ENCODE assay signal across 11 cellular contexts in genomic region chr7:129741743-129742213, GRCh38.
DNase-seq lines count a peak whose midpoint lies in the region; ATAC-seq and TF ChIP-seq lines count a peak whose summit lies in the region.
"Had no signal": no experiment of that assay in that cellular context is flagged by ENCODE, and none has a peak within 500 bp of the region (broad histone marks: within the 10 kb centered on the region; RNA-seq: fewer than 3 reads in every experiment).

No MANE protein-coding gene starts in this region.

- CTCF ChIA-PET in WTC11 (lab: Charles Lee) = interaction anchor here (1.0 to 4.6 kb wide), 2 partner anchors 22 to 83 kb away, joined by 3 to 26 read pairs; no protein-coding TSS in a partner anchor

- in situ Hi-C loops in gastrocnemius medialis (cut with MboI; ENCODE audit: low sequenced_read_pairs in 4 of 4) = no loop called here

- no peak for ATAC-seq in Right ventricle myocardium superior (ENCODE audit: poor library complexity)
- ATAC-seq in WTC11 = peak; percentile 60
- ATAC-seq in gastrocnemius medialis = peak; percentile 3 to 12
- no peak for ATAC-seq in GM21717 (IDR thresholded peaks at IDR 0.05; ENCODE audit: unreplicated experiment)

- H3K27me3 ChIP-seq in cardiac muscle cell = no peaks in the 10 kb centered on the region
- no peaks in the 10 kb centered on the region for H3K27me3 ChIP-seq in gastrocnemius medialis
- H3K27me3 ChIP-seq: esophagus squamous epithelium had no signal

- H3K27me3 Mint-ChIP-seq in WTC11 (ENCODE audit: low read depth) = no peaks in the 10 kb centered on the region

- H3K9me3 ChIP-seq in cardiac muscle cell (ENCODE audit: low read depth) (no peaks in the 10 kb centered on the region), gastrocnemius medialis (no peaks in the 10 kb centered on the region)
- H3K9me3 ChIP-seq: esophagus squamous epithelium had no signal

- H3K4me1 ChIP-seq in cardiac muscle cell (ENCODE audit: low read depth) = peaks cover 56% of the 10 kb centered on the region
- peaks cover 44 to 48% of the 10 kb centered on the region in 2 donors for H3K4me1 ChIP-seq in gastrocnemius medialis

- no peak overlapping the region for H3K4me3 Mint-ChIP-seq in WTC11

- POLR2A ChIA-PET in WTC11 (lab: Charles Lee) = no interaction called here

- no peak for TF ChIP-seq POLR2A in gastrocnemius medialis (IDR thresholded peaks at IDR 0.05)
- no peak for TF ChIP-seq POLR2A in erythroblast (IDR thresholded peaks at IDR 0.05; ENCODE audit: low read length)

- TF ChIP-seq CTCF in cardiac muscle cell (IDR thresholded peaks at IDR 0.05; ENCODE audit: low read depth, low read length) = no peak
- TF ChIP-seq CTCF in WTC11 (IDR thresholded peaks at IDR 0.05) = no peak
- TF ChIP-seq CTCF in gastrocnemius medialis (IDR thresholded peaks at IDR 0.05 in 4 of 5, conservative IDR thresholded peaks at IDR 0.05 in 1 of 5) = peak in 1 of 5 experiments; percentile 21

- DNase-seq in cardiac muscle cell (ENCODE audit: low read depth in 1 of 2, low spot score in 1 of 2) (no peak), Right ventricle myocardium superior (no peak), NCI-H2171 (lab: John Stamatoyannopoulos, UW) (peak; percentile 85), WTC11 (ENCODE audit: low spot score) (no peak), gastrocnemius medialis (peak in 1 of 2 donors; percentile 31), AG08395 (ENCODE audit: low spot score) (no peak), erythroblast (lab: John Stamatoyannopoulos, UW) (no peak)
- DNase-seq: esophagus squamous epithelium; stimulated activated naive CD4-positive, alpha-beta T cell had no signal

- H3K4me3 ChIP-seq in cardiac muscle cell (no peak overlapping the region), gastrocnemius medialis (no peak overlapping the region)
- H3K4me3 ChIP-seq: esophagus squamous epithelium, smooth muscle cell had no signal

- H3K9me3 Mint-ChIP-seq in WTC11 = no peaks in the 10 kb centered on the region

- peaks cover 3% of the 10 kb centered on the region for H3K36me3 Mint-ChIP-seq in WTC11

- H3K4me1 Mint-ChIP-seq in WTC11 = peaks cover 48% of the 10 kb centered on the region

- H3K27ac Mint-ChIP-seq in WTC11 = peak overlapping the region; percentile 57; the same call in 1 of the 2 replicates

- intact Hi-C loops in Right ventricle myocardium superior (cut with DNase I) (no loop called here), gastrocnemius medialis (cut with DNase I; ENCODE audit: low total_unique reads) (loop anchor here (2.0 to 5.0 kb wide), 4 partner anchors 39 to 281 kb away; partner anchors contain the start of gene UBE2H)

- H3K36me3 ChIP-seq in cardiac muscle cell = no peaks in the 10 kb centered on the region
- no peaks in the 10 kb centered on the region for H3K36me3 ChIP-seq in gastrocnemius medialis

- H3K27ac ChIP-seq in cardiac muscle cell (peak overlapping the region; percentile 35), gastrocnemius medialis (peak overlapping the region; percentile 85 to 93 (median 89))
- H3K27ac ChIP-seq: esophagus squamous epithelium had no signal

TF ChIP-seq in WTC11, 78 proteins besides CTCF, POLR2A, EP300 and RAD21:
- TF ChIP-seq ZBTB21 (CRISPR knock-in tag; IDR thresholded peaks at IDR 0.05; ENCODE audit: borderline replicate concordance) (no peak), IRF2 (CRISPR knock-in tag; IDR thresholded peaks at IDR 0.05; ENCODE audit: borderline replicate concordance, low read depth) (no peak), FOXK1 (CRISPR knock-in tag; IDR thresholded peaks at IDR 0.05) (no peak), NFATC4 (CRISPR knock-in tag; IDR thresholded peaks at IDR 0.05) (no peak), SOX15 (CRISPR knock-in tag; IDR thresholded peaks at IDR 0.05) (no peak), NR3C1 (CRISPR knock-in tag; conservative IDR thresholded peaks at IDR 0.05; ENCODE audit: low read depth) (no peak), ELF4 (CRISPR knock-in tag; IDR thresholded peaks at IDR 0.05; ENCODE audit: low read depth) (no peak), PREB (CRISPR knock-in tag; IDR thresholded peaks at IDR 0.05; ENCODE audit: borderline replicate concordance) (no peak), FOXP1 (CRISPR knock-in tag; IDR thresholded peaks at IDR 0.05; ENCODE audit: borderline replicate concordance) (no peak), IRF1 (CRISPR knock-in tag; IDR thresholded peaks at IDR 0.05) (no peak)
- TF ChIP-seq, protein P1, sequence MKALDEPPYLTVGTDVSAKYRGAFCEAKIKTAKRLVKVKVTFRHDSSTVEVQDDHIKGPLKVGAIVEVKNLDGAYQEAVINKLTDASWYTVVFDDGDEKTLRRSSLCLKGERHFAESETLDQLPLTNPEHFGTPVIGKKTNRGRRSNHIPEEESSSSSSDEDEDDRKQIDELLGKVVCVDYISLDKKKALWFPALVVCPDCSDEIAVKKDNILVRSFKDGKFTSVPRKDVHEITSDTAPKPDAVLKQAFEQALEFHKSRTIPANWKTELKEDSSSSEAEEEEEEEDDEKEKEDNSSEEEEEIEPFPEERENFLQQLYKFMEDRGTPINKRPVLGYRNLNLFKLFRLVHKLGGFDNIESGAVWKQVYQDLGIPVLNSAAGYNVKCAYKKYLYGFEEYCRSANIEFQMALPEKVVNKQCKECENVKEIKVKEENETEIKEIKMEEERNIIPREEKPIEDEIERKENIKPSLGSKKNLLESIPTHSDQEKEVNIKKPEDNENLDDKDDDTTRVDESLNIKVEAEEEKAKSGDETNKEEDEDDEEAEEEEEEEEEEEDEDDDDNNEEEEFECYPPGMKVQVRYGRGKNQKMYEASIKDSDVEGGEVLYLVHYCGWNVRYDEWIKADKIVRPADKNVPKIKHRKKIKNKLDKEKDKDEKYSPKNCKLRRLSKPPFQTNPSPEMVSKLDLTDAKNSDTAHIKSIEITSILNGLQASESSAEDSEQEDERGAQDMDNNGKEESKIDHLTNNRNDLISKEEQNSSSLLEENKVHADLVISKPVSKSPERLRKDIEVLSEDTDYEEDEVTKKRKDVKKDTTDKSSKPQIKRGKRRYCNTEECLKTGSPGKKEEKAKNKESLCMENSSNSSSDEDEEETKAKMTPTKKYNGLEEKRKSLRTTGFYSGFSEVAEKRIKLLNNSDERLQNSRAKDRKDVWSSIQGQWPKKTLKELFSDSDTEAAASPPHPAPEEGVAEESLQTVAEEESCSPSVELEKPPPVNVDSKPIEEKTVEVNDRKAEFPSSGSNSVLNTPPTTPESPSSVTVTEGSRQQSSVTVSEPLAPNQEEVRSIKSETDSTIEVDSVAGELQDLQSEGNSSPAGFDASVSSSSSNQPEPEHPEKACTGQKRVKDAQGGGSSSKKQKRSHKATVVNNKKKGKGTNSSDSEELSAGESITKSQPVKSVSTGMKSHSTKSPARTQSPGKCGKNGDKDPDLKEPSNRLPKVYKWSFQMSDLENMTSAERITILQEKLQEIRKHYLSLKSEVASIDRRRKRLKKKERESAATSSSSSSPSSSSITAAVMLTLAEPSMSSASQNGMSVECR (CRISPR knock-in tag; IDR thresholded peaks at IDR 0.05; ENCODE audit: borderline replicate concordance) = no peak
- TF ChIP-seq, protein P2, sequence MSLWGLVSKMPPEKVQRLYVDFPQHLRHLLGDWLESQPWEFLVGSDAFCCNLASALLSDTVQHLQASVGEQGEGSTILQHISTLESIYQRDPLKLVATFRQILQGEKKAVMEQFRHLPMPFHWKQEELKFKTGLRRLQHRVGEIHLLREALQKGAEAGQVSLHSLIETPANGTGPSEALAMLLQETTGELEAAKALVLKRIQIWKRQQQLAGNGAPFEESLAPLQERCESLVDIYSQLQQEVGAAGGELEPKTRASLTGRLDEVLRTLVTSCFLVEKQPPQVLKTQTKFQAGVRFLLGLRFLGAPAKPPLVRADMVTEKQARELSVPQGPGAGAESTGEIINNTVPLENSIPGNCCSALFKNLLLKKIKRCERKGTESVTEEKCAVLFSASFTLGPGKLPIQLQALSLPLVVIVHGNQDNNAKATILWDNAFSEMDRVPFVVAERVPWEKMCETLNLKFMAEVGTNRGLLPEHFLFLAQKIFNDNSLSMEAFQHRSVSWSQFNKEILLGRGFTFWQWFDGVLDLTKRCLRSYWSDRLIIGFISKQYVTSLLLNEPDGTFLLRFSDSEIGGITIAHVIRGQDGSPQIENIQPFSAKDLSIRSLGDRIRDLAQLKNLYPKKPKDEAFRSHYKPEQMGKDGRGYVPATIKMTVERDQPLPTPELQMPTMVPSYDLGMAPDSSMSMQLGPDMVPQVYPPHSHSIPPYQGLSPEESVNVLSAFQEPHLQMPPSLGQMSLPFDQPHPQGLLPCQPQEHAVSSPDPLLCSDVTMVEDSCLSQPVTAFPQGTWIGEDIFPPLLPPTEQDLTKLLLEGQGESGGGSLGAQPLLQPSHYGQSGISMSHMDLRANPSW (CRISPR knock-in tag; conservative IDR thresholded peaks at IDR 0.05; ENCODE audit: low read depth) = no peak
TF ChIP-seq in WTC11: peak in this region for 0.

Comparison
In these comparisons a context has a peak if more than half of its experiments do, and no peak if none do; other contexts are left out.
1. ATAC-seq: peak in WTC11 (single experiment) and gastrocnemius medialis (2 of 2); none in Right ventricle myocardium superior (single experiment) and GM21717 (single experiment).